1 cellular context compared by ENCODE assay signal in genomic region chr1:28439320-28439719, GRCh38.
TF ChIP-seq lines count a peak whose summit lies in the region.

No MANE protein-coding gene starts in this region.

TF ChIP-seq in GM23338, 12 proteins besides CTCF, POLR2A, EP300 and RAD21 (continued from another document):
- no peak for TF ChIP-seq ZNF462 (CRISPR knock-in tag; IDR thresholded peaks at IDR 0.05)
